14 cellular contexts compared by ENCODE assay signal in the genomic region with DNA sequence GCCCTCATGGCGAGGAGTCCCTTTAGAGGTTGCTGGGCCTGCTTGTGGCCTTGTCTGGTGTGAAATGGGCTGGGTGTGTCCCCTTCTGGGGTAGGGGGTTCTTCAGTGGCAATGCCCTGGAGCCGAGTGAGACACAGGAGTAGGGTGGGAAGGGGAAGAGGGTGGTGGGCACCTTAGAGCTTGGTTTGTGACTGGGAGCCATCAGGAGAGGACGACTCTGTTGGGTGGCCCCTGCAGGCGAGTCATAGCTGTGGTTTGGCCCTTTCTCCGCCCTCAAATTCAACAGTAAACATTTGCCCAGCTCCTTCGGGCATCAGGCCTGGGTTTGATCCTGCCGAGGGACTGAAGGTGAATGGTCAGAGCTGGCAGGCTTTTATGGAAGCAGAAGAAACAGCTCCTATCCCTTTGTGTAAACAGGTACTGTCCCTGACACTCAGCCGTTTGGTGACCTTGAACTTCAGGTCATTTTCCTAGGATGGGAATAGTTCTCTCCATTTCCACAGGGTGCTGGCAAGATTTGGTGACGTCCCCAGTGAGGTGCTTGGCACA. TPM values are rescaled to one million over a fixed set of nuclear protein-coding genes. Genes with fewer than 3 reads are reported as not detected.
DNase-seq lines count a peak whose midpoint lies in the region; ATAC-seq and TF ChIP-seq lines count a peak whose summit lies in the region.
"Had no signal": no experiment of that assay in that cellular context is flagged by ENCODE, and none has a peak within 500 bp of the region (broad histone marks: within the 10 kb centered on the region; RNA-seq: fewer than 3 reads in every experiment).

No MANE protein-coding gene starts in this region.

- H3K4me1 ChIP-seq in A673 (ENCODE audit: insufficient read depth, low read length, poor library complexity, severe bottlenecking) (no peaks in the 10 kb centered on the region), mesendoderm (ENCODE audit: control insufficient read depth, low read depth, low read length) (no peaks in the 10 kb centered on the region), gastroesophageal sphincter (peaks cover 0 to 40% (median 23%) of the 10 kb centered on the region in 3 donors)

- no peak for ATAC-seq in WTC11
- ATAC-seq in gastroesophageal sphincter: no peak
- ATAC-seq in GM21786 (IDR thresholded peaks at IDR 0.05; ENCODE audit: unreplicated experiment): no peak
- ATAC-seq: gastrocnemius medialis had no signal

- CTCF ChIA-PET in A673 (lab: Charles Lee) (no interaction called here), WTC11 (lab: Charles Lee) (interaction anchor here (0.6 to 1.8 kb wide), 2 partner anchors 32 to 262 kb away, joined by 5 to 8 read pairs; no protein-coding TSS in a partner anchor)

- H4K8ac ChIP-seq in mesendoderm (ENCODE audit: low read depth, low read length): no peak overlapping the region

- H3K9me3 ChIP-seq in A673 (ENCODE audit: low read depth, low read length, poor library complexity, severe bottlenecking) (no peaks in the 10 kb centered on the region), gastroesophageal sphincter (no peaks in the 10 kb centered on the region)
- H3K9me3 ChIP-seq: gastrocnemius medialis had no signal

- TF ChIP-seq EP300 in gastroesophageal sphincter (IDR thresholded peaks at IDR 0.05): no peak

- no peak overlapping the region for H4K5ac ChIP-seq in mesendoderm (ENCODE audit: low read length)

- H3K23ac ChIP-seq in mesendoderm (ENCODE audit: low read length): peak overlapping the region; percentile 89

- peaks cover 15% of the 10 kb centered on the region for H3K79me1 ChIP-seq in mesendoderm (ENCODE audit: low read length)

- H3K27ac ChIP-seq in A673 (ENCODE audit: low read depth, low read length, poor library complexity, severe bottlenecking) (no peak overlapping the region), mesendoderm (ENCODE audit: low read depth, low read length) (no peak overlapping the region), gastroesophageal sphincter (no peak overlapping the region)

- H3K4me2 ChIP-seq in mesendoderm (ENCODE audit: low read length): no peak overlapping the region

- BruUV-seq in A673 (replicated peaks; lab: Mats Ljungman, UMichigan): TSS peak; percentile 11

- no peak overlapping the region for H3K56ac ChIP-seq in mesendoderm (ENCODE audit: low read length)

- no peaks in the 10 kb centered on the region for H3K27me3 ChIP-seq in A673 (replicated peaks; ENCODE audit: insufficient read depth, low read depth, low read length, poor library complexity)
- H3K27me3 ChIP-seq in mesendoderm (ENCODE audit: insufficient read depth, low read length, poor library complexity): no peaks in the 10 kb centered on the region
- no peaks in the 10 kb centered on the region for H3K27me3 ChIP-seq in gastroesophageal sphincter
- H3K27me3 ChIP-seq: gastrocnemius medialis had no signal

- intact Hi-C loops in A673 (cut with micrococcal nuclease; ENCODE audit: unreplicated experiment): no loop called here

- 0 out of 2 replicates have a peak overlapping the region, but pooled peaks have one; percentile 53 for H3K27ac Mint-ChIP-seq in WTC11
- H3K27ac Mint-ChIP-seq: dendritic cell treated with granulocyte-macrophage colony-stimulating factor and Interleukin-4, amounts not matched to agents 40 ng/mL and 50 ng/mL, for 4 days had no signal

- no peak overlapping the region for H3K4ac ChIP-seq in mesendoderm (ENCODE audit: low read depth, low read length)

- H3K36me3 Mint-ChIP-seq in WTC11: peaks cover 3% of the 10 kb centered on the region; the same call in 1 of the 2 replicates

- peaks cover 21% of the 10 kb centered on the region for H3K79me2 ChIP-seq in mesendoderm (ENCODE audit: control insufficient read depth, insufficient read depth, low read length)

- no peak overlapping the region for H3K9ac ChIP-seq in mesendoderm (ENCODE audit: low read length)

- peaks cover 17% of the 10 kb centered on the region for H3K36me3 ChIP-seq in A673 (ENCODE audit: insufficient read depth, low read length, poor library complexity, severe bottlenecking)
- no peaks in the 10 kb centered on the region for H3K36me3 ChIP-seq in mesendoderm (ENCODE audit: control insufficient read depth, insufficient read depth, low read length)
- H3K36me3 ChIP-seq in gastroesophageal sphincter: peaks cover 0 to 51% of the 10 kb centered on the region in 2 donors

- TF ChIP-seq CTCF in A673 (conservative IDR thresholded peaks at IDR 0.05; ENCODE audit: low read depth, low read length) (no peak), WTC11 (IDR thresholded peaks at IDR 0.05) (no peak), gastroesophageal sphincter (IDR thresholded peaks at IDR 0.05) (no peak)

- TF ChIP-seq POLR2A in gastroesophageal sphincter (IDR thresholded peaks at IDR 0.05): no peak

- no peak overlapping the region for H2BK15ac ChIP-seq in mesendoderm (replicated peaks; ENCODE audit: low read depth)

- DNase-seq in A673 (ENCODE audit: low spot score) (no peak), EL (peak; percentile 52), WTC11 (ENCODE audit: low spot score) (no peak), mesendoderm (no peak), SKM-1 (lab: John Stamatoyannopoulos, UW; ENCODE audit: unreplicated experiment) (no peak), HuH-7 (ENCODE audit: low spot score) (no peak)
- DNase-seq: activated CD4-positive, alpha-beta T cell treated with anti-CD3 and anti-CD28 coated beads, Interleukin-2, amount 50 U/mL, for 1 hour; COR-L47; gastrocnemius medialis; Right ventricle myocardium superior had no signal

- no peaks in the 10 kb centered on the region for H3K27me3 Mint-ChIP-seq in WTC11 (ENCODE audit: low read depth)
- H3K27me3 Mint-ChIP-seq: dendritic cell treated with granulocyte-macrophage colony-stimulating factor and Interleukin-4, amounts not matched to agents 40 ng/mL and 50 ng/mL, for 4 days had no signal

- H2AK5ac ChIP-seq in mesendoderm (ENCODE audit: low read length): no peak overlapping the region

- H3K4me3 Mint-ChIP-seq in WTC11: no peak overlapping the region
- H3K4me3 Mint-ChIP-seq: dendritic cell treated with granulocyte-macrophage colony-stimulating factor and Interleukin-4, amounts not matched to agents 40 ng/mL and 50 ng/mL, for 4 days had no signal

- no peak overlapping the region for H2BK120ac ChIP-seq in mesendoderm (ENCODE audit: low read depth, low read length)

- no peak overlapping the region for H3K18ac ChIP-seq in mesendoderm (ENCODE audit: low read length)

- no peak overlapping the region for H2BK5ac ChIP-seq in mesendoderm (ENCODE audit: low read length)

- POLR2A ChIA-PET in A673 (lab: Charles Lee; ENCODE audit: low non-redundant PET): no interaction called here
- POLR2A ChIA-PET in WTC11 (lab: Charles Lee): interaction anchor here (1.0 kb wide), 1 partner anchor 45 kb away, joined by 4 read pairs; no protein-coding TSS in a partner anchor

- H3K4me3 ChIP-seq in A673 (ENCODE audit: low read depth, low read length, poor library complexity, severe bottlenecking) (no peak overlapping the region), mesendoderm (ENCODE audit: low read length) (no peak overlapping the region), gastroesophageal sphincter (no peak overlapping the region)
- H3K4me3 ChIP-seq: gastrocnemius medialis, skin epidermis had no signal

- no peaks in the 10 kb centered on the region for H3K9me3 Mint-ChIP-seq in WTC11
- H3K9me3 Mint-ChIP-seq: dendritic cell treated with granulocyte-macrophage colony-stimulating factor and Interleukin-4, amounts not matched to agents 40 ng/mL and 50 ng/mL, for 4 days had no signal

- no CpG with 5 or more reads among the region's 9 CpGs for WGBS in mesendoderm (ENCODE audit: extremely low coverage, insufficient coverage, low lambda C conversion rate)
- WGBS in gastroesophageal sphincter (ENCODE audit: low coverage in 1 of 2), 2 donors: 68 to 80% methylated on average over 2 to 5 of the region's 9 CpGs

- H3K4me1 Mint-ChIP-seq in WTC11: peaks cover 3% of the 10 kb centered on the region; the same call in 1 of the 2 replicates

TF ChIP-seq in WTC11, 78 proteins besides CTCF, POLR2A, EP300 and RAD21 (continues in another document):
- TF ChIP-seq, protein P1, sequence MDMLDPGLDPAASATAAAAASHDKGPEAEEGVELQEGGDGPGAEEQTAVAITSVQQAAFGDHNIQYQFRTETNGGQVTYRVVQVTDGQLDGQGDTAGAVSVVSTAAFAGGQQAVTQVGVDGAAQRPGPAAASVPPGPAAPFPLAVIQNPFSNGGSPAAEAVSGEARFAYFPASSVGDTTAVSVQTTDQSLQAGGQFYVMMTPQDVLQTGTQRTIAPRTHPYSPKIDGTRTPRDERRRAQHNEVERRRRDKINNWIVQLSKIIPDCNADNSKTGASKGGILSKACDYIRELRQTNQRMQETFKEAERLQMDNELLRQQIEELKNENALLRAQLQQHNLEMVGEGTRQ (CRISPR knock-in tag; IDR thresholded peaks at IDR 0.05): no peak

RNA-seq across cellular contexts. Expression of a gene that starts 2.9 kb away (rescaled TPM):
- total RNA-seq in A673 (2021) (36.0 and 41.6 TPM in 2 replicates), WTC11 (2021) (27.2 to 34.4 TPM (median 27.8 TPM) in 3 replicates), gastroesophageal sphincter (10 to 100 TPM; 23.1 to 35.2 (median 28.8) TPM)
- 11.7 TPM for polyA plus RNA-seq in mesendoderm (2013, experiment 1 of 2)
- 12.2 TPM for polyA plus RNA-seq in mesendoderm (2013, experiment 2 of 2)

RNA-seq across cellular contexts. Expression of a gene that starts 9.9 kb away (rescaled TPM):
- total RNA-seq in A673 (2021) (2.7 and 3.1 TPM in 2 replicates), WTC11 (2021) (0.66 to 1.1 TPM (median 1.0 TPM) in 3 replicates), gastroesophageal sphincter (1 to 10 TPM in 2 of 4 donors, under 1 TPM in 1, not detected in 1; 0.27 to 1.7 (median 1.1) TPM)
- polyA plus RNA-seq in mesendoderm (2013, experiment 1 of 2): 0.13 TPM
- polyA plus RNA-seq in mesendoderm (2013, experiment 2 of 2): 0.06 TPM

RNA-seq across cellular contexts. Expression of a gene that starts 11.7 kb away (rescaled TPM):
- total RNA-seq in A673 (2021) (26.5 TPM in 2 replicates), WTC11 (2021) (38.4 to 40.1 TPM (median 39.5 TPM) in 3 replicates), gastroesophageal sphincter (10 to 100 TPM in 2 of 4 donors, 1 to 10 TPM in 2; 7.6 to 17.3 (median 12.5) TPM)
- 32.9 TPM for polyA plus RNA-seq in mesendoderm (2013, experiment 1 of 2)
- polyA plus RNA-seq in mesendoderm (2013, experiment 2 of 2): 32.1 TPM

RNA-seq across cellular contexts. Expression of a gene that starts 15.7 kb away (rescaled TPM):
- total RNA-seq in A673 (2021): 16.0 and 18.6 TPM in 2 replicates
- 12.5 to 15.2 TPM (median 13.6 TPM) in 3 replicates for total RNA-seq in WTC11 (2021)
- 1.5 TPM for polyA plus RNA-seq in mesendoderm (2013, experiment 1 of 2)
- polyA plus RNA-seq in mesendoderm (2013, experiment 2 of 2): 1.9 TPM
- total RNA-seq in gastroesophageal sphincter: 10 to 100 TPM in 1 of 4 donors, 1 to 10 TPM in 2, under 1 TPM in 1; 0.72 to 10.3 (median 3.5) TPM

RNA-seq across cellular contexts. Expression of a gene that starts 21.1 kb away (rescaled TPM):
- total RNA-seq in A673 (2021): 58.3 and 58.8 TPM in 2 replicates
- 71.6 to 76.1 TPM (median 75.9 TPM) in 3 replicates for total RNA-seq in WTC11 (2021)
- 48.7 TPM for polyA plus RNA-seq in mesendoderm (2013, experiment 1 of 2)
- polyA plus RNA-seq in mesendoderm (2013, experiment 2 of 2): 49.1 TPM
- 10 to 100 TPM; 29.0 to 50.8 (median 34.1) TPM for total RNA-seq in gastroesophageal sphincter
